In the genomic region with DNA sequence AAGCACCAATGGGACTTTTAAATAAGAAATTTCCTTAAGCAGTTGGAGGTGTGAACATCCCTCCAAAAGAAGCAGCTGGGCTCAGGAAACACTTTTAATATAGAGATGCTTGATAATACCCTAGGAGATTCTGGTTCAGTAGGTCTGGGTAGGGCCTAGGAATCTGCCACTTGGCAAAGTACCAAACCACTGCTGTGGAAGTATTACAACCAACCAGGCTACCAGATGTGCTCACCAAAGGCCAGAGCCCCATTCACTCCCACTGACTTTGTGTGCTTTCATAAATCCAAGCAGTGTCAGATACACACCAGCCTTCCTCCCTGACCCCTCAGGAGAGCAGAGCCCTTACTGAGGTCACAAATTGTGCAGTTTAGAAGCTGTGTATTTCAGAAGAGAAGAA, we compare ENCODE assay signal across 24 cellular contexts.
A peak's percentile ranks its signal among the peaks of the same experiment; 100 is the strongest.
DNase-seq lines count a peak whose midpoint lies in the region; ATAC-seq and TF ChIP-seq lines count a peak whose summit lies in the region.
"Had no signal": no experiment of that assay in that cellular context is flagged by ENCODE, and none has a peak within 500 bp of the region (broad histone marks: within the 10 kb centered on the region; RNA-seq: fewer than 3 reads in every experiment).

No MANE protein-coding gene starts in this region.

- TF ChIP-seq POLR2A in esophagus muscularis mucosa (IDR thresholded peaks at IDR 0.05; ENCODE audit: low read depth) = no peak

- H3K36me3 ChIP-seq in esophagus muscularis mucosa (no peaks in the 10 kb centered on the region), parathyroid adenoma (ENCODE audit: control insufficient read depth, insufficient read depth, low read length) (no peaks in the 10 kb centered on the region)
- H3K36me3 ChIP-seq: spleen had no signal

- H3K4me1 Mint-ChIP-seq in activated T-cell treated with anti-CD3 and anti-CD28 coated beads, Interleukin-2, amount 50 U/mL, for 4 hours (ENCODE audit: low read depth) = no peaks in the 10 kb centered on the region
- H3K4me1 Mint-ChIP-seq in stimulated activated naive B cell treated with anti-CD40 and anti-IgM and Interleukin-4, amounts not matched to agents 10 μg/mL and 1 μg/mL and 100 μg/mL, for 72 hours = peaks cover 0 to 8% of the 10 kb centered on the region in 2 donors
- H3K4me1 Mint-ChIP-seq: activated naive CD8-positive, alpha-beta T cell treated with anti-CD3 and anti-CD28 coated beads for 36 hours; naive thymus-derived CD4-positive, alpha-beta T cell had no signal

- peak; percentile 48 for DNase-seq in GM03348 (ENCODE audit: low spot score)
- peak; percentile 10 for DNase-seq in NCI-H226
- peak; percentile 70 for DNase-seq in esophagus muscularis mucosa (ENCODE audit: extremely low spot score)
- DNase-seq in GM20000 (ENCODE audit: low spot score) = no peak
- DNase-seq in HuH-7 (ENCODE audit: low spot score) = no peak
- no peak for DNase-seq in activated T-cell treated with anti-CD3 and anti-CD28 coated beads, Interleukin-2, amount 50 U/mL, for 4 hours
- DNase-seq in stimulated activated naive B cell treated with anti-CD40 and anti-IgM and Interleukin-4, amounts not matched to agents 10 μg/mL and 1 μg/mL and 100 μg/mL, for 72 hours = no peak
- DNase-seq: activated CD8-positive, alpha-beta memory T cell treated with anti-CD3 and anti-CD28 coated beads for 24 hours; activated naive CD8-positive, alpha-beta T cell treated with anti-CD3 and anti-CD28 coated beads for 36 hours; GOT3; islet precursor cell; MV-4-11; naive thymus-derived CD4-positive, alpha-beta T cell; NCI-H2029 treated with DMSO at 0.1 percent for 48 hours; NCI-H526; spleen; T1000; testis had no signal

- H3K9me3 ChIP-seq in esophagus muscularis mucosa = no peaks in the 10 kb centered on the region
- H3K9me3 ChIP-seq in parathyroid adenoma (ENCODE audit: control insufficient read depth, low read length) = no peaks in the 10 kb centered on the region
- H3K9me3 ChIP-seq: spleen, testis had no signal

- no peaks in the 10 kb centered on the region for H3K79me2 ChIP-seq in parathyroid adenoma
- H3K79me2 ChIP-seq: hepatocyte had no signal

- no peak overlapping the region for H3K4me3 Mint-ChIP-seq in activated T-cell treated with anti-CD3 and anti-CD28 coated beads, Interleukin-2, amount 50 U/mL, for 4 hours
- H3K4me3 Mint-ChIP-seq in stimulated activated naive B cell treated with anti-CD40 and anti-IgM and Interleukin-4, amounts not matched to agents 10 μg/mL and 1 μg/mL and 100 μg/mL, for 72 hours = no peak overlapping the region
- H3K4me3 Mint-ChIP-seq: activated naive CD8-positive, alpha-beta T cell treated with anti-CD3 and anti-CD28 coated beads for 36 hours; naive thymus-derived CD4-positive, alpha-beta T cell had no signal

- H3K27ac ChIP-seq in esophagus muscularis mucosa (replicated peaks in 1 of 4) (no peak overlapping the region), parathyroid adenoma (no peak overlapping the region)
- H3K27ac ChIP-seq: C4-2B, hepatocyte, PC-9, SK-N-MC, spleen, testis had no signal

- H3K4me3 ChIP-seq in esophagus muscularis mucosa (no peak overlapping the region), parathyroid adenoma (ENCODE audit: low read depth, low read length) (no peak overlapping the region)
- H3K4me3 ChIP-seq: hepatocyte, PC-9, SK-N-MC, spleen, testis had no signal

- no peaks in the 10 kb centered on the region for H3K9me3 Mint-ChIP-seq in activated T-cell treated with anti-CD3 and anti-CD28 coated beads, Interleukin-2, amount 50 U/mL, for 4 hours
- H3K9me3 Mint-ChIP-seq in stimulated activated naive B cell treated with anti-CD40 and anti-IgM and Interleukin-4, amounts not matched to agents 10 μg/mL and 1 μg/mL and 100 μg/mL, for 72 hours = peaks cover 0 to 2% of the 10 kb centered on the region in 2 donors
- H3K9me3 Mint-ChIP-seq: activated naive CD8-positive, alpha-beta T cell treated with anti-CD3 and anti-CD28 coated beads for 36 hours; naive thymus-derived CD4-positive, alpha-beta T cell had no signal

- H3K4me1 ChIP-seq in esophagus muscularis mucosa = no peaks in the 10 kb centered on the region
- H3K4me1 ChIP-seq in parathyroid adenoma = peaks cover 21% of the 10 kb centered on the region
- H3K4me1 ChIP-seq: spleen, testis had no signal

- no peak overlapping the region for H3K27ac Mint-ChIP-seq in stimulated activated naive B cell treated with anti-CD40 and anti-IgM and Interleukin-4, amounts not matched to agents 10 μg/mL and 1 μg/mL and 100 μg/mL, for 72 hours
- H3K27ac Mint-ChIP-seq: activated naive CD8-positive, alpha-beta T cell treated with anti-CD3 and anti-CD28 coated beads for 36 hours; naive thymus-derived CD4-positive, alpha-beta T cell; progenitor cell of endocrine pancreas had no signal

- H3K27me3 ChIP-seq in esophagus muscularis mucosa (no peaks in the 10 kb centered on the region), parathyroid adenoma (ENCODE audit: control insufficient read depth, insufficient read depth, low read length) (no peaks in the 10 kb centered on the region)
- H3K27me3 ChIP-seq: hepatocyte, spleen, testis had no signal

- no peak for TF ChIP-seq EP300 in esophagus muscularis mucosa (IDR thresholded peaks at IDR 0.05)

- H3K27me3 Mint-ChIP-seq in activated T-cell treated with anti-CD3 and anti-CD28 coated beads, Interleukin-2, amount 50 U/mL, for 4 hours (ENCODE audit: low read depth) = peaks cover 6% of the 10 kb centered on the region
- peaks cover 6% of the 10 kb centered on the region in 2 donors for H3K27me3 Mint-ChIP-seq in stimulated activated naive B cell treated with anti-CD40 and anti-IgM and Interleukin-4, amounts not matched to agents 10 μg/mL and 1 μg/mL and 100 μg/mL, for 72 hours
- H3K27me3 Mint-ChIP-seq: activated naive CD8-positive, alpha-beta T cell treated with anti-CD3 and anti-CD28 coated beads for 36 hours; progenitor cell of endocrine pancreas had no signal

- no peak overlapping the region for H3K9ac ChIP-seq in parathyroid adenoma

- H2AFZ ChIP-seq in parathyroid adenoma = peak overlapping the region; percentile 47
- H2AFZ ChIP-seq: hepatocyte, PC-9 had no signal

- H3K36me3 Mint-ChIP-seq in activated T-cell treated with anti-CD3 and anti-CD28 coated beads, Interleukin-2, amount 50 U/mL, for 4 hours (ENCODE audit: insufficient read depth) = no peaks in the 10 kb centered on the region
- no peaks in the 10 kb centered on the region for H3K36me3 Mint-ChIP-seq in stimulated activated naive B cell treated with anti-CD40 and anti-IgM and Interleukin-4, amounts not matched to agents 10 μg/mL and 1 μg/mL and 100 μg/mL, for 72 hours
- H3K36me3 Mint-ChIP-seq: activated naive CD8-positive, alpha-beta T cell treated with anti-CD3 and anti-CD28 coated beads for 36 hours; naive thymus-derived CD4-positive, alpha-beta T cell had no signal

- TF ChIP-seq CTCF in esophagus muscularis mucosa (IDR thresholded peaks at IDR 0.05) (no peak), parathyroid adenoma (IDR thresholded peaks at IDR 0.05) (no peak), GM20000 (IDR thresholded peaks at IDR 0.05; ENCODE audit: extremely low read depth, missing control alignments) (no peak)

- intact Hi-C loops in esophagus muscularis mucosa (cut with DNase I) = no loop called here

- no peak overlapping the region for H3K4me2 ChIP-seq in parathyroid adenoma (ENCODE audit: low read length)
- H3K4me2 ChIP-seq: hepatocyte, PC-9 had no signal

- no peak for ATAC-seq in activated T-cell treated with anti-CD3 and anti-CD28 coated beads, Interleukin-2, amount 50 U/mL, for 4 hours
- no peak for ATAC-seq in stimulated activated naive B cell treated with anti-CD40 and anti-IgM and Interleukin-4, amounts not matched to agents 10 μg/mL and 1 μg/mL and 100 μg/mL, for 72 hours (replicated peaks)
- ATAC-seq: naive thymus-derived CD4-positive, alpha-beta T cell had no signal

Comparison
In these comparisons a context has a peak if more than half of its experiments do, and no peak if none do; other contexts are left out.
1. DNase-seq: peak in GM03348 (single experiment), NCI-H226 (single experiment) and esophagus muscularis mucosa (single experiment); none in GM20000 (single experiment), HuH-7 (single experiment), activated T-cell treated with anti-CD3 and anti-CD28 coated beads, Interleukin-2, amount 50 U/mL, for 4 hours (single experiment) and stimulated activated naive B cell treated with anti-CD40 and anti-IgM and Interleukin-4, amounts not matched to agents 10 μg/mL and 1 μg/mL and 100 μg/mL, for 72 hours (single experiment).